In the genomic region with DNA sequence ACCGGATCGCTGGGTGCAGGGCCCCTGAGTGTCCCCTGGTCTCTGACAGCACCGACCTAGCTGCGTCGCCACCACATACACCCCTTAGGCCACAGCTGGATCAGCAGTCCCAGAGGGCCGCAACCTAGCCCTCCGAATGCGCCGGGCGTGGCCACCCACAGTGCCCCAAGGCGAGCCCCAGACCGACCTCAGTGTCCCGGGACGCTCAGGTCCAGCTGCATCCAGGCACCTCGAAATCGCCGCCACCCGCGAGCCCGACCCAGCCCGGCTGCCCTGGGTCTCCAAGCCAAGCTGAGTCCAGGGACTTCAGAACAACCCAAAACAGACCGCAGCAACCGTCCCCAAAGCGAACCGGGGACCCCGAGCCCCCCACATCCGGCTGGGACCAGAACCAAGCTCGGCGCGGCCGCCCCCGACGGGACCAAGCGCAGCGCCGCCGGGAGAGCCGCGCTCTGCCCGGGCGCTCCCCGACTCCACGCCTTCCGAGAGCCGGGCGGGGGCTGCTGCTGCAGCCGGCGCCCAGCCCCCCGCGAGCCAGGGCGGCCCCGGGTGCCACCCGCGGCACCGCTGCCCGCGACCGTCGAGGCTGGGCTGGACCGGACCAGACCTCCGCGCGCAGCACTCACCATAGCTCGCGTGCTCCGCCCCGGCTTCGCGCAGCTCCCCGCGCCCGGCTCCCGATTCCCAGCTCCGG, we compare ENCODE assay signal across 8 cellular contexts. TPM values are rescaled to one million over a fixed set of nuclear protein-coding genes. Genes with fewer than 3 reads are reported as not detected.
DNase-seq lines count a peak whose midpoint lies in the region; ATAC-seq and TF ChIP-seq lines count a peak whose summit lies in the region.

No MANE protein-coding gene starts in this region.

- intact Hi-C loops in upper lobe of right lung (cut with DNase I) = no loop called here

- no peaks in the 10 kb centered on the region for H3K9me3 Mint-ChIP-seq in IgD-negative memory B cell
- H3K9me3 Mint-ChIP-seq in brain = no peaks in the 10 kb centered on the region
- no peaks in the 10 kb centered on the region for H3K9me3 Mint-ChIP-seq in memory B cell

- H3K27me3 Mint-ChIP-seq in IgD-negative memory B cell = no peaks in the 10 kb centered on the region
- no peaks in the 10 kb centered on the region for H3K27me3 Mint-ChIP-seq in brain
- H3K27me3 Mint-ChIP-seq in memory B cell = no peaks in the 10 kb centered on the region

- H3K4me1 Mint-ChIP-seq in IgD-negative memory B cell (peaks cover 18 to 26% (median 25%) of the 10 kb centered on the region in 3 donors), brain (peaks cover 45% of the 10 kb centered on the region), memory B cell (peaks cover 40% of the 10 kb centered on the region)

- ATAC-seq in GM19351 (IDR thresholded peaks at IDR 0.05; ENCODE audit: unreplicated experiment) = peak; percentile 17
- peak; percentile 22 for ATAC-seq in memory B cell (ENCODE audit: low read depth)
- ATAC-seq in upper lobe of right lung = no peak

- H3K27ac ChIP-seq in upper lobe of right lung = peak overlapping the region; percentile 72

- DNase-seq in AG10803 (ENCODE audit: low read depth) (no peak), memory B cell (ENCODE audit: low spot score in 2 of 2) (no peak), upper lobe of right lung (no peak), mucosa of gallbladder (ENCODE audit: low spot score) (no peak), G401 (ENCODE audit: low spot score) (no peak)

- no peaks in the 10 kb centered on the region for H3K9me3 ChIP-seq in upper lobe of right lung

- in situ Hi-C loops in G401 (cut with HindIII; ENCODE audit: low sequenced_read_pairs) = no loop called here

- H3K36me3 Mint-ChIP-seq in IgD-negative memory B cell (no peaks in the 10 kb centered on the region), brain (no peaks in the 10 kb centered on the region), memory B cell (peaks cover 4% of the 10 kb centered on the region)

- H3K36me3 ChIP-seq in upper lobe of right lung = no peaks in the 10 kb centered on the region

- H3K27me3 ChIP-seq in upper lobe of right lung = no peaks in the 10 kb centered on the region

- H3K4me3 ChIP-seq in AG10803 (ENCODE audit: low read length) (peak overlapping the region; percentile 74), upper lobe of right lung (peak overlapping the region; percentile 62)

- peaks cover 28% of the 10 kb centered on the region for H3K4me1 ChIP-seq in upper lobe of right lung

- peak overlapping the region; percentile 87 to 95 (median 92) for H3K4me3 Mint-ChIP-seq in IgD-negative memory B cell
- peak overlapping the region; percentile 81 to 87 (median 85) for H3K4me3 Mint-ChIP-seq in brain
- H3K4me3 Mint-ChIP-seq in memory B cell = peak overlapping the region; percentile 84

- TF ChIP-seq CTCF in AG10803 (conservative IDR thresholded peaks at IDR 0.05; ENCODE audit: low read length) (no peak), brain (conservative IDR thresholded peaks at IDR 0.05) (no peak), upper lobe of right lung (IDR thresholded peaks at IDR 0.05) (no peak)

- H3K27ac Mint-ChIP-seq in IgD-negative memory B cell = peak overlapping the region; percentile 85 to 91 (median 87)
- peak overlapping the region in 1 of 5 experiments; percentile 45 for H3K27ac Mint-ChIP-seq in brain
- peak overlapping the region; percentile 89 for H3K27ac Mint-ChIP-seq in memory B cell

RNA-seq across cellular contexts. Expression of a gene that starts 54.6 kb away (rescaled TPM):
- polyA plus RNA-seq in IgD-negative memory B cell (58.6 TPM), brain (ENCODE audit: insufficient read depth, low read depth, low replicate concordance) (70.1 TPM)
- total RNA-seq in upper lobe of right lung (108 TPM), mucosa of gallbladder (140 TPM)
- 19.3 and 50.4 TPM in 2 replicates for total RNA-seq in G401 (2014; rRNA removed; shearing (Covaris generic))
